In the genomic region with DNA sequence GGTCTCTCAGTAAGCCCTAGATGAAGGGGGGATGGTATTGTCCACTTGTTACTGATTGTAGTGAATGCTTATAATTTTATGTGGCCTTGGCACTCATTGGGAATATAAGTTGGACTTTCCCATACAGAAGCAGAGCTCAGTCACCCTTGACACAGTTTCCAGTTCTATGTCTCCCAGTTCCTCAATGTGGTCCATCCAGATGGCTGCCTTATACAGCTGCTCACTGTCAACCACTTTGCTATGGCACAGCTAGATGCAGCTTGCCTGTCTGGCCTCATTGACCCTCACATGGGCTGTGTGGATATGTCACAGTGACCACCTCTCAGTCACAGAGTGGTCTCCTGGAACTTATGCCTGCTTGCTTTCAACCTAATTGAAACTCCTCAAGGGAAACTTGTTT, we compare ENCODE assay signal across 24 cellular contexts. TPM values are rescaled to one million over a fixed set of nuclear protein-coding genes. Genes with fewer than 3 reads are reported as not detected.
DNase-seq lines count a peak whose midpoint lies in the region; ATAC-seq, FAIRE-seq and TF ChIP-seq lines count a peak whose summit lies in the region.
"Had no signal": no experiment of that assay in that cellular context is flagged by ENCODE, and none has a peak within 500 bp of the region (broad histone marks: within the 10 kb centered on the region; RNA-seq: fewer than 3 reads in every experiment).

No MANE protein-coding gene starts in this region.

- no peak overlapping the region for H3K4me3 Mint-ChIP-seq in stimulated activated memory B cell treated with anti-CD40 and anti-IgM and Interleukin-4, amounts not matched to agents 10 μg/mL and 1 μg/mL and 100 μg/mL, for 72 hours
- H3K4me3 Mint-ChIP-seq: CD14-positive monocyte; CD8-positive, alpha-beta T cell; HFFc6 had no signal

- no peaks in the 10 kb centered on the region for H3K9me3 Mint-ChIP-seq in stimulated activated memory B cell treated with anti-CD40 and anti-IgM and Interleukin-4, amounts not matched to agents 10 μg/mL and 1 μg/mL and 100 μg/mL, for 72 hours
- H3K9me3 Mint-ChIP-seq: CD8-positive, alpha-beta T cell had no signal

- H3K27me3 ChIP-seq in OCI-LY3 (ENCODE audit: low read depth, low read length) (no peaks in the 10 kb centered on the region), bronchial epithelial cell (ENCODE audit: control insufficient read depth, insufficient read depth, low read length) (no peaks in the 10 kb centered on the region)

- no peaks in the 10 kb centered on the region for H3K79me2 ChIP-seq in OCI-LY3 (ENCODE audit: low read length)

- no peak overlapping the region for H3K27ac Mint-ChIP-seq in stimulated activated memory B cell treated with anti-CD40 and anti-IgM and Interleukin-4, amounts not matched to agents 10 μg/mL and 1 μg/mL and 100 μg/mL, for 72 hours
- H3K27ac Mint-ChIP-seq: CD14-positive monocyte; CD8-positive, alpha-beta T cell; HFFc6 had no signal

- H3K36me3 ChIP-seq in OCI-LY3 (replicated peaks; ENCODE audit: low read depth, low read length) (peaks cover 31% of the 10 kb centered on the region), bronchial epithelial cell (ENCODE audit: control insufficient read depth, insufficient read depth, low read length) (peaks cover 6% of the 10 kb centered on the region)

- DNase-seq in CD1c-positive myeloid dendritic cell (ENCODE audit: extremely low spot score) = peak; percentile 36
- DNase-seq in bronchial epithelial cell (ENCODE audit: low read depth) = no peak
- no peak for DNase-seq in ACHN
- DNase-seq in posterior vena cava (ENCODE audit: low spot score) = no peak
- DNase-seq in KBM-7 = no peak
- DNase-seq: AML-193; Calu3; CD8-positive, alpha-beta T cell; DMS53; DND-41; EL; GOT3; H7; HFFc6; IMR-90; Karpas-422 had no signal

- ATAC-seq in stimulated activated memory B cell treated with anti-CD40 and anti-IgM and Interleukin-4, amounts not matched to agents 10 μg/mL and 1 μg/mL and 100 μg/mL, for 72 hours = peak; percentile 74
- ATAC-seq in GM19395 (IDR thresholded peaks at IDR 0.05; ENCODE audit: unreplicated experiment) = no peak
- ATAC-seq: CD8-positive, alpha-beta T cell; HCT116; K562 had no signal

- H3K4me3 ChIP-seq in OCI-LY3 (ENCODE audit: low read length) (no peak overlapping the region; the same call in 1 of the 2 replicates), bronchial epithelial cell (ENCODE audit: low read depth, low read length) (no peak overlapping the region)
- H3K4me3 ChIP-seq: K562 had no signal

- H3K4me1 Mint-ChIP-seq in stimulated activated memory B cell treated with anti-CD40 and anti-IgM and Interleukin-4, amounts not matched to agents 10 μg/mL and 1 μg/mL and 100 μg/mL, for 72 hours = peaks cover 7% of the 10 kb centered on the region

- H3K4me1 ChIP-seq in OCI-LY3 (ENCODE audit: low read length) = peaks cover 20% of the 10 kb centered on the region

- in situ Hi-C loops in ACHN (cut with HindIII; ENCODE audit: low pct_ligation_motif_present, low pct_unique_long_range_greater_than_20kb, low sequenced_read_pairs) = no loop called here
- in situ Hi-C loops in KBM-7 (cut with MboI; ENCODE audit: low pct_unique_long_range_greater_than_20kb, low sequenced_read_pairs) = loop anchor here (25.0 kb wide), 1 partner anchor 155 kb away; no protein-coding TSS in a partner anchor

- H3K27ac ChIP-seq in OCI-LY3 (ENCODE audit: low read length) = peak overlapping the region; percentile 45

- peak overlapping the region; percentile 48 for H3K4me2 ChIP-seq in OCI-LY3 (ENCODE audit: low read length)

- no peaks in the 10 kb centered on the region for H3K27me3 Mint-ChIP-seq in stimulated activated memory B cell treated with anti-CD40 and anti-IgM and Interleukin-4, amounts not matched to agents 10 μg/mL and 1 μg/mL and 100 μg/mL, for 72 hours

- no peak overlapping the region for H3K9ac ChIP-seq in OCI-LY3 (ENCODE audit: low read length)

- peaks cover under 1% of the 10 kb centered on the region; the same call in 1 of the 2 replicates for H3K9me3 ChIP-seq in OCI-LY3 (ENCODE audit: insufficient read depth, low read length)

- H3K36me3 Mint-ChIP-seq in stimulated activated memory B cell treated with anti-CD40 and anti-IgM and Interleukin-4, amounts not matched to agents 10 μg/mL and 1 μg/mL and 100 μg/mL, for 72 hours = peaks cover 37% of the 10 kb centered on the region

- intact Hi-C loops in posterior vena cava (cut with DNase I) = no loop called here

- no peaks in the 10 kb centered on the region; the same call in 1 of the 2 replicates for H4K20me1 ChIP-seq in OCI-LY3 (ENCODE audit: insufficient read depth, low read length)

- TF ChIP-seq CTCF in OCI-LY3 (IDR thresholded peaks at IDR 0.05; ENCODE audit: low read depth, low read length) (no peak), bronchial epithelial cell (IDR thresholded peaks at IDR 0.05; ENCODE audit: insufficient read depth, low read length, severe bottlenecking) (no peak)

- H2AFZ ChIP-seq in OCI-LY3 (ENCODE audit: low read depth, low read length) = no peak overlapping the region

- FAIRE-seq in bronchial epithelial cell (lab: Jason Lieb, UNC) = peak; percentile 55
- FAIRE-seq: A204.1, HTR-8/SVneo, K562 had no signal

RNA-seq across cellular contexts. Expression of gene SLC39A6, which starts 21.7 kb away (rescaled TPM):
- total RNA-seq in bronchial epithelial cell (152 and 218 TPM in 2 replicates), posterior vena cava (10 to 100 TPM; 25.7 to 27.9 TPM)

RNA-seq across cellular contexts. Expression of gene ELP2, which starts 22.2 kb away (rescaled TPM):
- total RNA-seq in bronchial epithelial cell (72.9 and 89.4 TPM in 2 replicates), posterior vena cava (10 to 100 TPM; 58.2 to 65.6 TPM)

RNA-seq across cellular contexts. Expression of gene RPRD1A, which starts 40.1 kb away (rescaled TPM):
- total RNA-seq in bronchial epithelial cell (77.1 and 82.6 TPM in 2 replicates), posterior vena cava (10 to 100 TPM; 46.9 to 58.8 TPM)
